In the genomic region with DNA sequence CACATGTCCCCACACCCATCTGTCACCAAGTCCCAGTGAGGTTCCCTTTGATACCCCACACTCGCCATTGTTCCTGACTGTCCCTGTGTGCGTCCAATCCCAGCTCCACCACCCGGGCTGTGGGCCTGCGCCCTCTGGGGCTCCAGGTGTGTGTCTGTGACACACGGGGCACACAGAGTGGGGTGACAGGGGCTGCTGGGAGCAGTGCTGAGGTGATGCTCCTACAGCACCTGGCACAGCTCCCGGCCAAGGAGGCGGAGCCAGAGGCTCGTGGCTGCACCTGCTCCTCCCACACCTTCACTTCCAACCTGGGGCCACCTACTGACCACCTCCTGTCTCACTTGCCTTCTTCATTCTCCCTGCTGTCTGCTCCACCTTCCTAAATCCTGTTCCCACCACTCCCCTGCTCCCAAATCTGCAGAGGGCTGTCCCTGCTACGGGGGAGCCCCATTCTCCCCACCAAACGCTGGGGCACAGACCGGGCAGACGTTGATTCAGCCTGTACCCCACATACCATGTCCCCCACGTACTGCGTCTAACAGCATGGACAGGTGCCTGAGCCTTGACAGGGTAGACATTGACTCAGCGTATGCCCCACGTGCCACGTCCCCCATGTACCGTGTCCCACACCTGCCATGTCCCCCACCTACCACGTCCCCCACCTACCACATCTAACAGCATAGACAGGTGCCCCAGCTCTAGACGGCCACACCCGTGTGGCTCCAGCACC, we compare ENCODE assay signal across 14 cellular contexts. TPM values are rescaled to one million over a fixed set of nuclear protein-coding genes. Genes with fewer than 3 reads are reported as not detected.
A peak's percentile ranks its signal among the peaks of the same experiment; 100 is the strongest.
DNase-seq lines count a peak whose midpoint lies in the region; ATAC-seq and TF ChIP-seq lines count a peak whose summit lies in the region.
"Had no signal": no experiment of that assay in that cellular context is flagged by ENCODE, and none has a peak within 500 bp of the region (broad histone marks: within the 10 kb centered on the region; RNA-seq: fewer than 3 reads in every experiment).

No MANE protein-coding gene starts in this region.

- ATAC-seq in HG03280 (IDR thresholded peaks at IDR 0.05; ENCODE audit: unreplicated experiment) = no peak

- H3K36me3 Mint-ChIP-seq in brain = peaks cover 35% of the 10 kb centered on the region
- H3K36me3 Mint-ChIP-seq in mesothelial cell of epicardium = peaks cover 29% of the 10 kb centered on the region

- H3K27me3 Mint-ChIP-seq in brain = peaks cover 4% of the 10 kb centered on the region
- H3K27me3 Mint-ChIP-seq in mesothelial cell of epicardium (ENCODE audit: low read depth) = no peaks in the 10 kb centered on the region

- DNase-seq in DMS79 treated with DMSO at 0.1 percent for 48 hours (lab: John Stamatoyannopoulos, UW) (peak; percentile 13), DMS79 (lab: John Stamatoyannopoulos, UW) (no peak), NCI-H1105 (lab: John Stamatoyannopoulos, UW) (peak; percentile 43), mesothelial cell of epicardium (ENCODE audit: low spot score in 2 of 2, unreplicated experiment in 2 of 2) (no peak), MV-4-11 (lab: John Stamatoyannopoulos, UW) (no peak)
- DNase-seq in activated CD4-positive, CD25-positive, alpha-beta regulatory T cell (lab: John Stamatoyannopoulos, UW) = no peak
- DNase-seq: 8988T; activated T-cell treated with anti-CD3 and anti-CD28 coated beads for 4 hours; COR-L47; effector CD4-positive, alpha-beta T cell; occipital lobe; thyroid gland had no signal

- peaks cover 51% of the 10 kb centered on the region for H3K4me1 Mint-ChIP-seq in brain
- no peaks in the 10 kb centered on the region for H3K4me1 Mint-ChIP-seq in mesothelial cell of epicardium

- no peak overlapping the region for H3K4me3 Mint-ChIP-seq in brain
- no peak overlapping the region for H3K4me3 Mint-ChIP-seq in mesothelial cell of epicardium

- H3K27ac Mint-ChIP-seq in brain = peak overlapping the region; percentile 32 to 93 (median 89)
- H3K27ac Mint-ChIP-seq in mesothelial cell of epicardium = no peak overlapping the region

- H3K9me3 Mint-ChIP-seq in brain = no peaks in the 10 kb centered on the region
- H3K9me3 Mint-ChIP-seq in mesothelial cell of epicardium = no peaks in the 10 kb centered on the region

- TF ChIP-seq CTCF in brain (conservative IDR thresholded peaks at IDR 0.05) = no peak
- TF ChIP-seq CTCF in mesothelial cell of epicardium (IDR thresholded peaks at IDR 0.05; ENCODE audit: unreplicated experiment) = peak; percentile 13

RNA-seq across cellular contexts. Expression of gene WDR4, which starts 16.4 kb away (rescaled TPM):
- polyA plus RNA-seq in brain (ENCODE audit: insufficient read depth, low read depth, low replicate concordance) = 9.9 TPM
- total RNA-seq in mesothelial cell of epicardium = 19.9 to 21.7 TPM (median 19.9 TPM) in 3 replicates

RNA-seq across cellular contexts. Expression of gene NDUFV3, which starts 30.2 kb away (rescaled TPM):
- 27.8 TPM for polyA plus RNA-seq in brain (ENCODE audit: insufficient read depth, low read depth, low replicate concordance)
- 34.1 to 36.7 TPM (median 34.4 TPM) in 3 replicates for total RNA-seq in mesothelial cell of epicardium

Comparison
In these comparisons a context has a peak if more than half of its experiments do, and no peak if none do; other contexts are left out.
1. DNase-seq: peak in DMS79 treated with DMSO at 0.1 percent for 48 hours (single experiment) and NCI-H1105 (single experiment); none in DMS79 (single experiment), mesothelial cell of epicardium (0 of 2), activated CD4-positive, CD25-positive, alpha-beta regulatory T cell (0 of 4) and MV-4-11 (single experiment).